Comparison of ENCODE assay signal across 8 cellular contexts in genomic region chr5:65928860-65929259, GRCh38. TPM values are rescaled to one million over a fixed set of nuclear protein-coding genes. Genes with fewer than 3 reads are reported as not detected.
DNase-seq lines count a peak whose midpoint lies in the region; ATAC-seq and TF ChIP-seq lines count a peak whose summit lies in the region.

No MANE protein-coding gene starts in this region.

- H3K27me3 Mint-ChIP-seq in IgD-negative memory B cell = no peaks in the 10 kb centered on the region
- H3K27me3 Mint-ChIP-seq in central memory CD8-positive, alpha-beta T cell = no peaks in the 10 kb centered on the region
- peaks cover 0 to 10% (median 0%) of the 10 kb centered on the region in 5 donors for H3K27me3 Mint-ChIP-seq in naive thymus-derived CD4-positive, alpha-beta T cell

- H3K36me3 Mint-ChIP-seq in IgD-negative memory B cell = peaks cover 1% of the 10 kb centered on the region
- peaks cover 30% of the 10 kb centered on the region for H3K36me3 Mint-ChIP-seq in central memory CD8-positive, alpha-beta T cell (ENCODE audit: insufficient read depth)
- H3K36me3 Mint-ChIP-seq in naive thymus-derived CD4-positive, alpha-beta T cell = peaks cover 0 to 18% (median 16%) of the 10 kb centered on the region in 5 donors

- no peak overlapping the region for H3K27ac Mint-ChIP-seq in IgD-negative memory B cell
- H3K27ac Mint-ChIP-seq in central memory CD8-positive, alpha-beta T cell (ENCODE audit: low read depth) = no peak overlapping the region
- peak overlapping the region in 2 of 9 donors; percentile 8 to 95 for H3K27ac Mint-ChIP-seq in naive thymus-derived CD4-positive, alpha-beta T cell

- H3K9me3 Mint-ChIP-seq in IgD-negative memory B cell = no peaks in the 10 kb centered on the region
- no peaks in the 10 kb centered on the region for H3K9me3 Mint-ChIP-seq in central memory CD8-positive, alpha-beta T cell
- no peaks in the 10 kb centered on the region for H3K9me3 Mint-ChIP-seq in naive thymus-derived CD4-positive, alpha-beta T cell

- peaks cover 31 to 32% of the 10 kb centered on the region in 2 donors for H3K4me1 ChIP-seq in naive thymus-derived CD4-positive, alpha-beta T cell (ENCODE audit: control insufficient read depth in 2 of 2, insufficient read depth in 2 of 2, low read length in 2 of 2)

- no peaks in the 10 kb centered on the region for H3K9me3 ChIP-seq in naive thymus-derived CD4-positive, alpha-beta T cell (ENCODE audit: control insufficient read depth in 2 of 3, low read length in 3 of 3)

- intact Hi-C loops in naive thymus-derived CD4-positive, alpha-beta T cell (cut with micrococcal nuclease) = loop anchor here (1.0 to 10.0 kb wide), 17 partner anchors 7 to 1162 kb away; partner anchors contain the start of genes CENPK (in 1 of the 2), CWC27 (in 1 of the 2), PPWD1 (in 1 of the 2) and SREK1IP1 (in 1 of the 2)

- H3K4me3 Mint-ChIP-seq in IgD-negative memory B cell = peak overlapping the region in 3 of 4 donors; percentile 31 to 96 (median 96)
- H3K4me3 Mint-ChIP-seq in central memory CD8-positive, alpha-beta T cell = peak overlapping the region; percentile 91
- peak overlapping the region; percentile 89 to 99 (median 97) for H3K4me3 Mint-ChIP-seq in naive thymus-derived CD4-positive, alpha-beta T cell

- ATAC-seq in central memory CD8-positive, alpha-beta T cell (replicated peaks; ENCODE audit: extremely low read depth, poor library complexity, severe bottlenecking) = no peak
- no peak for ATAC-seq in naive thymus-derived CD4-positive, alpha-beta T cell
- ATAC-seq in GM18867 (IDR thresholded peaks at IDR 0.05; ENCODE audit: unreplicated experiment) = no peak

- peak overlapping the region; percentile 96 for H3K27ac ChIP-seq in naive thymus-derived CD4-positive, alpha-beta T cell (ENCODE audit: low read depth, low read length)

- peak overlapping the region; percentile 98 for H3K4me3 ChIP-seq in AG09309 (ENCODE audit: control insufficient read depth, low read depth, low read length)
- H3K4me3 ChIP-seq in naive thymus-derived CD4-positive, alpha-beta T cell (ENCODE audit: low read length) = peak overlapping the region; percentile 81

- no peaks in the 10 kb centered on the region for H3K27me3 ChIP-seq in naive thymus-derived CD4-positive, alpha-beta T cell (ENCODE audit: control insufficient read depth in 2 of 2, insufficient read depth in 2 of 2, low read length in 2 of 2)

- CTCF ChIA-PET in naive thymus-derived CD4-positive, alpha-beta T cell (lab: Charles Lee) = no interaction called here

- peaks cover 28 to 41% (median 36%) of the 10 kb centered on the region in 3 donors for H3K4me1 Mint-ChIP-seq in IgD-negative memory B cell
- peaks cover 54% of the 10 kb centered on the region for H3K4me1 Mint-ChIP-seq in central memory CD8-positive, alpha-beta T cell
- peaks cover 42 to 58% (median 52%) of the 10 kb centered on the region in 7 donors for H3K4me1 Mint-ChIP-seq in naive thymus-derived CD4-positive, alpha-beta T cell

- POLR2A ChIA-PET in naive thymus-derived CD4-positive, alpha-beta T cell (lab: Charles Lee) = interaction anchor here (0.6 kb wide), 1 partner anchor 27 kb away, joined by 3 read pairs; no protein-coding TSS in a partner anchor

- DNase-seq in AG09309 (ENCODE audit: low read depth) (no peak), NCI-H748 treated with DMSO at 0.1 percent for 48 hours (lab: John Stamatoyannopoulos, UW) (no peak), AML-193 (lab: John Stamatoyannopoulos, UW) (no peak), kidney glomerular epithelial cell (lab: John Stamatoyannopoulos, UW) (no peak)
- no peak for DNase-seq in central memory CD8-positive, alpha-beta T cell (ENCODE audit: low spot score in 2 of 2)
- no peak for DNase-seq in naive thymus-derived CD4-positive, alpha-beta T cell

- peaks cover 0 to 8% (median 0%) of the 10 kb centered on the region in 3 experiments for H3K36me3 ChIP-seq in naive thymus-derived CD4-positive, alpha-beta T cell (ENCODE audit: control insufficient read depth in 2 of 3, insufficient read depth in 3 of 3, low read length in 3 of 3)

- no peak for TF ChIP-seq CTCF in AG09309 (IDR thresholded peaks at IDR 0.05; ENCODE audit: control insufficient read depth, insufficient read depth, low read depth, low read length, missing control alignments)

RNA-seq across cellular contexts. Expression of gene ERBIN, which starts 2.5 kb away (rescaled TPM):
- polyA plus RNA-seq in IgD-negative memory B cell = 44.6 TPM
- total RNA-seq in naive thymus-derived CD4-positive, alpha-beta T cell = 100 to 1,000 TPM in 4 of 5 experiments, 10 to 100 TPM in 1; 55.0 to 125 (median 113) TPM
- polyA plus RNA-seq in naive thymus-derived CD4-positive, alpha-beta T cell = 10 to 100 TPM; 45.1 to 60.5 TPM
